ENCODE assay signal across 26 cellular contexts in genomic region chr20:9474835-9475413, GRCh38. TPM values are rescaled to one million over a fixed set of nuclear protein-coding genes. Genes with fewer than 3 reads are reported as not detected.
DNase-seq lines count a peak whose midpoint lies in the region; ATAC-seq and TF ChIP-seq lines count a peak whose summit lies in the region.
"Had no signal": no experiment of that assay in that cellular context is flagged by ENCODE, and none has a peak within 500 bp of the region (broad histone marks: within the 10 kb centered on the region; RNA-seq: fewer than 3 reads in every experiment).

No MANE protein-coding gene starts in this region.

- 51% methylated on average over 2 of the region's 2 CpGs for WGBS in GM23248 (ENCODE audit: low coverage in 1 of 2, low lambda C conversion rate in 2 of 2, missing lambda C conversion rate in 2 of 2), 2 experiments
- WGBS in tibial nerve, 2 donors, result 79 to 82% methylated on average over 2 of the region's 2 CpGs

- TF ChIP-seq CTCF in astrocyte of the spinal cord (IDR thresholded peaks at IDR 0.05; ENCODE audit: low read depth, low read length) (no peak), osteoblast (IDR thresholded peaks at IDR 0.05; ENCODE audit: extremely low read depth, low read depth, low read length) (no peak), tibial nerve (IDR thresholded peaks at IDR 0.05) (no peak)

- H3K27me3 ChIP-seq in GM23248 (replicated peaks; ENCODE audit: insufficient read depth) (no peaks in the 10 kb centered on the region), osteoblast (ENCODE audit: insufficient read depth, low read length) (no peaks in the 10 kb centered on the region), tibial nerve (no peaks in the 10 kb centered on the region)
- H3K27me3 ChIP-seq: esophagus squamous epithelium, neutrophil, Peyer's patch had no signal

- DNase-seq in GM23248 (peak; percentile 55), NCI-H187 treated with DMSO at 0.1 percent for 48 hours (lab: John Stamatoyannopoulos, UW) (peak; percentile 51), astrocyte of the spinal cord (ENCODE audit: low read depth, low spot score) (peak; percentile 31), osteoblast (ENCODE audit: insufficient read length, low spot score, missing footprints) (peak; percentile 65), tibial nerve (ENCODE audit: low spot score in 2 of 2) (no peak), SW 1271 (lab: John Stamatoyannopoulos, UW) (no peak)
- DNase-seq: activated CD4-positive, alpha-beta T cell treated with anti-CD3 and anti-CD28 coated beads for 1 hour; activated CD8-positive, alpha-beta T cell treated with anti-CD3 and anti-CD28 coated beads, Interleukin-2, amount 10 ng/mL, durations not matched to agents 7 days and 5 days; activated effector memory CD4-positive, alpha-beta T cell treated with anti-CD3 and anti-CD28 coated beads, Interleukin-2, amount 50 U/mL, for 16 hours; activated T-cell treated with anti-CD3 and anti-CD28 coated beads for 4 hours; AML-193; CD8-positive, alpha-beta T cell; cortex of kidney; esophagus squamous epithelium; GF-D8; mammary epithelial cell; NCI-H2107; NCI-H510A treated with DMSO at 0.1 percent for 48 hours; Peyer's patch; stimulated activated CD8-positive, alpha-beta memory T cell treated with anti-CD3 and anti-CD28 coated beads, Interleukin-4, amount 100 ng/mL, for 48 hours; T-helper 1 cell had no signal

- H3K4me2 ChIP-seq in GM23248 (ENCODE audit: unreplicated experiment) (no peak overlapping the region), osteoblast (ENCODE audit: insufficient read depth, low read length) (no peak overlapping the region)

- no peaks in the 10 kb centered on the region for H3F3A ChIP-seq in GM23248 (ENCODE audit: insufficient read depth)

- ATAC-seq in HG03025 (IDR thresholded peaks at IDR 0.05; ENCODE audit: low FRiP score, unreplicated experiment) (no peak), GM18502 (IDR thresholded peaks at IDR 0.05; ENCODE audit: poor library complexity, unreplicated experiment) (no peak)
- ATAC-seq: activated CD8-positive, alpha-beta T cell treated with anti-CD3 and anti-CD28 coated beads, Interleukin-2, amount 10 ng/mL, durations not matched to agents 7 days and 5 days; CD8-positive, alpha-beta T cell had no signal

- no peak for TF ChIP-seq POLR2A in tibial nerve (IDR thresholded peaks at IDR 0.05)

- H3K36me3 ChIP-seq in GM23248 (ENCODE audit: low read depth) (no peaks in the 10 kb centered on the region), osteoblast (ENCODE audit: insufficient read depth, low read length) (no peaks in the 10 kb centered on the region), tibial nerve (peaks cover 0 to 17% (median 0%) of the 10 kb centered on the region in 3 donors)
- H3K36me3 ChIP-seq: esophagus squamous epithelium, neutrophil, Peyer's patch, prostate gland had no signal

- no peak overlapping the region for H3K27ac ChIP-seq in GM23248
- H3K27ac ChIP-seq in osteoblast (ENCODE audit: low read depth, low read length), result peak overlapping the region; percentile 15
- no peak overlapping the region for H3K27ac ChIP-seq in tibial nerve
- H3K27ac ChIP-seq: esophagus squamous epithelium, neutrophil, Peyer's patch, prostate gland had no signal

- H3K9me3 ChIP-seq in GM23248 (ENCODE audit: low read depth) (no peaks in the 10 kb centered on the region), osteoblast (ENCODE audit: low read depth, low read length) (no peaks in the 10 kb centered on the region), tibial nerve (no peaks in the 10 kb centered on the region)
- H3K9me3 ChIP-seq: esophagus squamous epithelium, neutrophil, Peyer's patch, prostate gland had no signal

- TF ChIP-seq EP300 in tibial nerve (IDR thresholded peaks at IDR 0.05), result no peak

- H4K20me1 ChIP-seq in GM23248 (ENCODE audit: insufficient read depth) (no peaks in the 10 kb centered on the region), osteoblast (ENCODE audit: insufficient read depth, low read length) (no peaks in the 10 kb centered on the region)

- no peak overlapping the region for H2AFZ ChIP-seq in GM23248
- H2AFZ ChIP-seq in osteoblast (ENCODE audit: low read length), result no peak overlapping the region

- H3K4me3 ChIP-seq in GM23248 (no peak overlapping the region), astrocyte of the spinal cord (ENCODE audit: low read depth, low read length) (no peak overlapping the region), osteoblast (ENCODE audit: insufficient read depth, low read length) (no peak overlapping the region), tibial nerve (no peak overlapping the region)
- H3K4me3 ChIP-seq: esophagus squamous epithelium, Peyer's patch, prostate gland had no signal

- H3K4me1 ChIP-seq in GM23248 (ENCODE audit: insufficient read depth) (peaks cover 8% of the 10 kb centered on the region), osteoblast (ENCODE audit: insufficient read depth, low read length) (peaks cover 11% of the 10 kb centered on the region), tibial nerve (no peaks in the 10 kb centered on the region)
- H3K4me1 ChIP-seq: esophagus squamous epithelium, Peyer's patch, prostate gland had no signal

- H3K9ac ChIP-seq in GM23248, result no peak overlapping the region

- H3K9me2 ChIP-seq in GM23248 (ENCODE audit: insufficient read depth), result no peaks in the 10 kb centered on the region

- in situ Hi-C loops in GM23248 (cut with MboI), result no loop called here
- in situ Hi-C loops in astrocyte of the spinal cord (cut with HindIII; ENCODE audit: low sequenced_read_pairs), result no loop called here

- no peaks in the 10 kb centered on the region for H3K79me2 ChIP-seq in GM23248 (ENCODE audit: insufficient read depth)
- no peaks in the 10 kb centered on the region for H3K79me2 ChIP-seq in osteoblast (ENCODE audit: insufficient read depth, low read length)

RNA-seq across cellular contexts. Expression of gene LAMP5, which starts 39.5 kb away (rescaled TPM):
- total RNA-seq in GM23248 (2014; rRNA removed; shearing (Covaris generic)), result 0.11 TPM in 1 of 2 replicates, not detected in the other
- polyA plus RNA-seq in GM23248 (2016; fragmentation: Nextera tagmentation; extraction: Ambion mirVana), result not detected in 2 replicates
- under 0.01 and 0.29 TPM in 2 replicates for total RNA-seq in osteoblast
- total RNA-seq in tibial nerve, result under 1 TPM in 3 of 4 donors, not detected in 1; 0.21 to 0.59 (median 0.44) TPM
- total RNA-seq: activated CD8-positive, alpha-beta T cell treated with anti-CD3 and anti-CD28 coated beads, Interleukin-2, amount 10 ng/mL, durations not matched to agents 7 days and 5 days; CD8-positive, alpha-beta T cell; esophagus squamous epithelium; H4; mammary epithelial cell; Peyer's patch had no signal

Comparison
In these comparisons a context has a peak if more than half of its experiments do, and no peak if none do; other contexts are left out.
1. DNase-seq: peak in GM23248 (single experiment), NCI-H187 treated with DMSO at 0.1 percent for 48 hours (single experiment), astrocyte of the spinal cord (single experiment) and osteoblast (single experiment); none in tibial nerve (0 of 2) and SW 1271 (0 of 2).